ENCODE assay signal across 21 cellular contexts in genomic region chr9:20561542-20561941, GRCh38.
"Had no signal": no experiment of that assay in that cellular context is flagged by ENCODE, and none has a peak within 500 bp of the region (broad histone marks: within the 10 kb centered on the region; RNA-seq: fewer than 3 reads in every experiment).

No MANE protein-coding gene starts in this region.

- DNase-seq: activated CD4-positive, alpha-beta T cell treated with anti-CD3 and anti-CD28 coated beads for 48 hours; activated CD8-positive, alpha-beta memory T cell treated with anti-CD3 and anti-CD28 coated beads for 24 hours; anterior cingulate cortex; caudate nucleus; dorsolateral prefrontal cortex; heart left ventricle; left lung; sigmoid colon; stimulated activated CD8-positive, alpha-beta memory T cell treated with anti-CD3 and anti-CD28 coated beads, Interleukin-4, amount 100 ng/mL, for 48 hours; stimulated activated naive CD4-positive, alpha-beta T cell; substantia nigra had no signal

- H3K9me3 Mint-ChIP-seq: activated naive CD4-positive, alpha-beta T cell treated with anti-CD3 and anti-CD28 coated beads, Interleukin-2, amount 50 U/mL, for 72 hours; brain; mesothelial cell of epicardium; nephron; WTC11 had no signal

- H3K36me3 Mint-ChIP-seq: activated naive CD4-positive, alpha-beta T cell treated with anti-CD3 and anti-CD28 coated beads, Interleukin-2, amount 50 U/mL, for 72 hours; brain; mesothelial cell of epicardium; WTC11 had no signal

- H3K36me3 ChIP-seq: gastroesophageal sphincter, heart left ventricle, left lung, sigmoid colon, SJSA1, tibial nerve had no signal

- H3K4me3 ChIP-seq: dorsolateral prefrontal cortex, gastroesophageal sphincter, heart left ventricle, left lung, sigmoid colon, SJSA1, tibial nerve had no signal

- H3K27ac Mint-ChIP-seq: brain, mesothelial cell of epicardium, nephron, WTC11 had no signal

- H3K9me3 ChIP-seq: gastroesophageal sphincter, heart left ventricle, left lung, sigmoid colon, SJSA1, tibial nerve had no signal

- H3K27me3 ChIP-seq: dorsolateral prefrontal cortex, gastroesophageal sphincter, heart left ventricle, left lung, sigmoid colon, SJSA1, tibial nerve had no signal

- FAIRE-seq: TTC549, urothelium cell line had no signal

- H3K27ac ChIP-seq: dorsolateral prefrontal cortex, gastroesophageal sphincter, heart left ventricle, left lung, sigmoid colon, SJSA1, tibial nerve had no signal

- H3K4me3 Mint-ChIP-seq: brain, mesothelial cell of epicardium, nephron, WTC11 had no signal

- H3K27me3 Mint-ChIP-seq: brain had no signal
